Comparison of ENCODE assay signal across 9 cellular contexts in genomic region chr6:63427951-63428350, GRCh38.
"Had no signal": no experiment of that assay in that cellular context is flagged by ENCODE, and none has a peak within 500 bp of the region (broad histone marks: within the 10 kb centered on the region; RNA-seq: fewer than 3 reads in every experiment).

No MANE protein-coding gene starts in this region.

- H3K4me3 ChIP-seq: GM23248, GM23338, HAP-1 had no signal

- H3K4me1 ChIP-seq: HAP-1 had no signal

- DNase-seq: GM23248, GOT3, H7, H9, HCEC 1CT, HFFc6 had no signal

- H2AFZ ChIP-seq: GM23248, GM23338 had no signal

- H3K9me3 ChIP-seq: HAP-1 had no signal

- H3K27ac ChIP-seq: GM23248 had no signal

- H3K4me2 ChIP-seq: GM23338 had no signal

- ATAC-seq: GM23338, HCT116 had no signal

- H3K36me3 ChIP-seq: HAP-1 had no signal
